20 cellular contexts compared by ENCODE assay signal in genomic region chr4:111798840-111799239, GRCh38.
DNase-seq lines count a peak whose midpoint lies in the region; ATAC-seq, FAIRE-seq and TF ChIP-seq lines count a peak whose summit lies in the region.
"Had no signal": no experiment of that assay in that cellular context is flagged by ENCODE, and none has a peak within 500 bp of the region (broad histone marks: within the 10 kb centered on the region; RNA-seq: fewer than 3 reads in every experiment).

No MANE protein-coding gene starts in this region.

- H3K4me3 ChIP-seq in AG10803 (ENCODE audit: low read length) = no peak overlapping the region
- H3K4me3 ChIP-seq in hepatocyte = no peak overlapping the region
- H3K4me3 ChIP-seq: heart left ventricle, right lobe of liver had no signal

- no peak overlapping the region for H2AFZ ChIP-seq in hepatocyte

- CTCF ChIA-PET in HEK293T (lab: Yijun Ruan, JAX) = no interaction called here

- no peaks in the 10 kb centered on the region for H3K36me3 ChIP-seq in hepatocyte (replicated peaks; ENCODE audit: insufficient read depth, low read depth)
- H3K36me3 ChIP-seq: heart left ventricle, right lobe of liver had no signal

- ATAC-seq in GM21526 (IDR thresholded peaks at IDR 0.05; ENCODE audit: low FRiP score, unreplicated experiment) = no peak
- ATAC-seq: activated CD8-positive, alpha-beta T cell treated with anti-CD3 and anti-CD28 coated beads, Interleukin-2, amount 10 ng/mL, durations not matched to agents 7 days and 5 days; heart left ventricle; left colon; naive thymus-derived CD8-positive, alpha-beta T cell; stimulated activated naive B cell treated with anti-CD40 and anti-IgM and Interleukin-4, amounts not matched to agents 10 μg/mL and 1 μg/mL and 100 μg/mL, for 72 hours had no signal

- peaks cover 17% of the 10 kb centered on the region for H3K4me1 ChIP-seq in hepatocyte (ENCODE audit: insufficient read depth)
- H3K4me1 ChIP-seq: heart left ventricle, right lobe of liver had no signal

- TF ChIP-seq CTCF in AG10803 (conservative IDR thresholded peaks at IDR 0.05; ENCODE audit: low read length) (peak; percentile 18; the same call in 1 of the 2 replicates), hepatocyte (IDR thresholded peaks at IDR 0.05; ENCODE audit: poor library complexity) (peak; percentile 44)

- in situ Hi-C loops in SK-MEL-5 (cut with HindIII; ENCODE audit: low pct_unique_long_range_greater_than_20kb, low sequenced_read_pairs) = no loop called here

- H3K9me2 ChIP-seq in hepatocyte (replicated peaks; ENCODE audit: insufficient read depth) = no peaks in the 10 kb centered on the region

- H3K4me2 ChIP-seq in hepatocyte = no peak overlapping the region

- no peaks in the 10 kb centered on the region for H3K27me3 ChIP-seq in hepatocyte
- H3K27me3 ChIP-seq: heart left ventricle, right lobe of liver had no signal

- no peak overlapping the region for H3K27ac ChIP-seq in hepatocyte
- H3K27ac ChIP-seq: heart left ventricle, right lobe of liver had no signal

- 78% methylated on average over 2 of the region's 2 CpGs for WGBS in hepatocyte (ENCODE audit: low lambda C conversion rate, missing lambda C conversion rate)

- no peak for FAIRE-seq in HTR-8/SVneo (lab: Jason Lieb, UNC)
- FAIRE-seq: bronchial epithelial cell, GM19239 had no signal

- DNase-seq in AG10803 (ENCODE audit: low read depth) (no peak), HEK293T (ENCODE audit: extremely low spot score) (peak; percentile 23), SK-MEL-5 (ENCODE audit: low read depth, low spot score) (peak; percentile 55), hepatocyte (ENCODE audit: low spot score) (no peak), HTR-8/SVneo (ENCODE audit: insufficient read length, low spot score) (no peak), activated gamma-delta T cell (lab: John Stamatoyannopoulos, UW) (no peak), NCI-H1417 treated with DMSO at 0.1 percent for 48 hours (lab: John Stamatoyannopoulos, UW) (no peak)
- DNase-seq: activated CD8-positive, alpha-beta T cell treated with anti-CD3 and anti-CD28 coated beads, Interleukin-2, amount 10 ng/mL, durations not matched to agents 7 days and 5 days; activated naive CD4-positive, alpha-beta T cell; heart left ventricle; left colon; naive thymus-derived CD8-positive, alpha-beta T cell; NCI-H1048; NCI-H226; right lobe of liver; stimulated activated CD4-positive, alpha-beta T cell treated with anti-CD3 and anti-CD28 coated beads, Interleukin-4, amount 100 ng/mL, for 4 hours; stimulated activated naive B cell treated with anti-CD40 and anti-IgM and Interleukin-4, amounts not matched to agents 10 μg/mL and 1 μg/mL and 100 μg/mL, for 72 hours had no signal

- no peaks in the 10 kb centered on the region for H3K79me2 ChIP-seq in hepatocyte

- no peaks in the 10 kb centered on the region for H3K9me3 ChIP-seq in hepatocyte (ENCODE audit: low read depth)
- H3K9me3 ChIP-seq: heart left ventricle, right lobe of liver had no signal

- POLR2A ChIA-PET in HEK293T (lab: Yijun Ruan, JAX) = no interaction called here

- H4K20me1 ChIP-seq in hepatocyte (ENCODE audit: insufficient read depth, poor library complexity, severe bottlenecking) = no peaks in the 10 kb centered on the region

TF ChIP-seq in HEK293T, 16 proteins besides CTCF, POLR2A, EP300 and RAD21:
- no peak for TF ChIP-seq NFRKB (IDR thresholded peaks at IDR 0.05)
- no peak for TF ChIP-seq TARDBP (IDR thresholded peaks at IDR 0.05)
- TF ChIP-seq BHLHE40 (IDR thresholded peaks at IDR 0.05; ENCODE audit: borderline replicate concordance) = no peak
- no peak for TF ChIP-seq L3MBTL2 (conservative IDR thresholded peaks at IDR 0.05)
- no peak for TF ChIP-seq HDGF (IDR thresholded peaks at IDR 0.05; ENCODE audit: borderline replicate concordance)
- no peak for TF ChIP-seq ELF4 (IDR thresholded peaks at IDR 0.05)
- no peak for TF ChIP-seq PKNOX1 (IDR thresholded peaks at IDR 0.05)
TF ChIP-seq in HEK293T: peak in this region for 0.

Comparison
In these comparisons a context has a peak if more than half of its experiments do, and no peak if none do; other contexts are left out.
1. DNase-seq: peak in HEK293T (single experiment) and SK-MEL-5 (single experiment); none in AG10803 (single experiment), hepatocyte (single experiment), HTR-8/SVneo (single experiment), activated gamma-delta T cell (single experiment) and NCI-H1417 treated with DMSO at 0.1 percent for 48 hours (single experiment).